Comparison of ENCODE assay signal across 18 cellular contexts in genomic region chr9:3285365-3286161, GRCh38.
DNase-seq lines count a peak whose midpoint lies in the region; ATAC-seq and TF ChIP-seq lines count a peak whose summit lies in the region.
"Had no signal": no experiment of that assay in that cellular context is flagged by ENCODE, and none has a peak within 500 bp of the region (broad histone marks: within the 10 kb centered on the region; RNA-seq: fewer than 3 reads in every experiment).

No MANE protein-coding gene starts in this region.

- ATAC-seq in HG02798 (IDR thresholded peaks at IDR 0.05; ENCODE audit: poor library complexity, unreplicated experiment): no peak
- ATAC-seq: activated naive CD4-positive, alpha-beta T cell treated with anti-CD3 and anti-CD28 coated beads, Interleukin-2, amount 50 U/mL, for 72 hours; T-helper 17 cell had no signal

- in situ Hi-C loops in astrocyte of the spinal cord (cut with HindIII; ENCODE audit: low sequenced_read_pairs): no loop called here

- peak; percentile 4 for DNase-seq in ELR (ENCODE audit: low read depth)
- peak; percentile 100 for DNase-seq in OCI-M1 (lab: John Stamatoyannopoulos, UW)
- DNase-seq in astrocyte of the spinal cord (ENCODE audit: low read depth, low spot score): peak; percentile 46
- DNase-seq in pulmonary artery endothelial cell (ENCODE audit: low read depth, low spot score): peak; percentile 3
- no peak for DNase-seq in globus pallidus (ENCODE audit: low spot score)
- no peak for DNase-seq in stimulated activated CD4-positive, alpha-beta T cell treated with anti-CD3 and anti-CD28 coated beads, Interleukin-4, amount 100 ng/mL, for 1 hour
- no peak for DNase-seq in NAMALWA (ENCODE audit: low spot score)
- DNase-seq: activated T-cell treated with anti-CD3 and anti-CD28 coated beads, Interleukin-2, amount 50 U/mL, for 48 hours; brain microvascular endothelial cell; KG1; NCI-H69; posterior cingulate gyrus; SIG-M5; stimulated activated CD8-positive, alpha-beta memory T cell treated with anti-CD3 and anti-CD28 coated beads, Interleukin-4, amount 100 ng/mL, for 48 hours; T-helper 17 cell had no signal

- H3K4me3 ChIP-seq in astrocyte of the spinal cord (ENCODE audit: low read depth, low read length): no peak overlapping the region
- H3K4me3 ChIP-seq: BLaER1 treated with 17β-estradiol and CSF1 and Interleukin-3, amounts not matched to agents 10 nM and 100 nM had no signal

- no peak for TF ChIP-seq CTCF in astrocyte of the spinal cord (IDR thresholded peaks at IDR 0.05; ENCODE audit: low read depth, low read length)

Comparison
In these comparisons a context has a peak if more than half of its experiments do, and no peak if none do; other contexts are left out.
1. DNase-seq: peak in ELR (single experiment), OCI-M1 (single experiment), astrocyte of the spinal cord (single experiment) and pulmonary artery endothelial cell (single experiment); none in globus pallidus (single experiment), stimulated activated CD4-positive, alpha-beta T cell treated with anti-CD3 and anti-CD28 coated beads, Interleukin-4, amount 100 ng/mL, for 1 hour (single experiment) and NAMALWA (single experiment).